9 cellular contexts compared by ENCODE assay signal in the genomic region with DNA sequence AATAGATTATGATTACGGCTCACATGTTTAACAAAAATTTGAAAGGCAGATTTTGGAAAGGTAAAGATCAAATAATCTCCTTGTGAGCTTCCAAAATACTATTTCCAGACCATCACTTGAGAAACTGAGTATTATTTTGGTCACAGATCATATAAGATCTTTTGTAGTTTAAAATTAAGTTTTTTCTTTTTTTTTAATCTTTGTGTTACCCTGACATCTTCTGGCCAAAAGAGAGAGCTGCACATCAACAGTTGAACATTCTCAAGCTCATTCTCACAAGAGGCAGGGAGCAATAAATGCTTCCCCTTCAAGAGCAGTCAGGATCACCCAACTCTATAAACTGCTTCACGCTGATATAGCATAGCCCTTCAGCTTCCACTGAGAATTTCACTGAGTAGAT. TPM values are rescaled to one million over a fixed set of nuclear protein-coding genes. Genes with fewer than 3 reads are reported as not detected.
DNase-seq lines count a peak whose midpoint lies in the region; ATAC-seq and TF ChIP-seq lines count a peak whose summit lies in the region.
"Had no signal": no experiment of that assay in that cellular context is flagged by ENCODE, and none has a peak within 500 bp of the region (broad histone marks: within the 10 kb centered on the region; RNA-seq: fewer than 3 reads in every experiment).

No MANE protein-coding gene starts in this region.

- TF ChIP-seq POLR2A in erythroblast (IDR thresholded peaks at IDR 0.05; ENCODE audit: low read length) = no peak

- H3K79me2 ChIP-seq in smooth muscle cell (ENCODE audit: low read depth) = no peaks in the 10 kb centered on the region

- no peaks in the 10 kb centered on the region for H3K4me1 ChIP-seq in right atrium auricular region
- H3K4me1 ChIP-seq in smooth muscle cell (ENCODE audit: low read depth) = no peaks in the 10 kb centered on the region

- no peak overlapping the region for H3K4me3 Mint-ChIP-seq in stimulated activated effector memory CD8-positive, alpha-beta T cell treated with anti-CD3 and anti-CD28 coated beads, Interleukin-12 subunit alpha, Interleukin-12 subunit beta, amount 100 ng/mL, for 72 hours

- H3K36me3 ChIP-seq in right atrium auricular region = peaks cover 29% of the 10 kb centered on the region
- no peaks in the 10 kb centered on the region for H3K36me3 ChIP-seq in smooth muscle cell (ENCODE audit: low read depth)

- H3K4me3 ChIP-seq in right atrium auricular region (no peak overlapping the region), smooth muscle cell (no peak overlapping the region)

- H2AFZ ChIP-seq in smooth muscle cell (ENCODE audit: low read depth) = no peak overlapping the region

- DNase-seq in right atrium auricular region (ENCODE audit: low spot score) = peak; percentile 9
- no peak for DNase-seq in left cardiac atrium
- peak; percentile 48 for DNase-seq in NAMALWA (ENCODE audit: low spot score)
- peak; percentile 2 to 15 for DNase-seq in erythroblast (lab: John Stamatoyannopoulos, UW)
- no peak for DNase-seq in smooth muscle cell (lab: John Stamatoyannopoulos, UW; ENCODE audit: unreplicated experiment)
- DNase-seq in stimulated activated effector memory CD8-positive, alpha-beta T cell treated with anti-CD3 and anti-CD28 coated beads, Interleukin-12 subunit alpha, Interleukin-12 subunit beta, amount 100 ng/mL, for 72 hours (ENCODE audit: low spot score in 2 of 2) = no peak
- no peak for DNase-seq in substantia nigra (lab: John Stamatoyannopoulos, UW)

- H3K27ac ChIP-seq in right atrium auricular region (no peak overlapping the region), smooth muscle cell (ENCODE audit: low read depth) (no peak overlapping the region), substantia nigra (ENCODE audit: low read depth, low read length, poor library complexity, severe bottlenecking) (no peak overlapping the region)

- TF ChIP-seq CTCF in right atrium auricular region (IDR thresholded peaks at IDR 0.05) = peak in 1 of 2 donors; percentile 60
- TF ChIP-seq CTCF in smooth muscle cell (IDR thresholded peaks at IDR 0.05; ENCODE audit: borderline replicate concordance, insufficient read depth, poor library complexity, severe bottlenecking) = peak; percentile 68

- no peaks in the 10 kb centered on the region for H3K9me3 Mint-ChIP-seq in stimulated activated effector memory CD8-positive, alpha-beta T cell treated with anti-CD3 and anti-CD28 coated beads, Interleukin-12 subunit alpha, Interleukin-12 subunit beta, amount 100 ng/mL, for 72 hours

- H3K27me3 ChIP-seq in right atrium auricular region (no peaks in the 10 kb centered on the region), smooth muscle cell (ENCODE audit: low read depth) (no peaks in the 10 kb centered on the region)

- H3K27ac Mint-ChIP-seq in stimulated activated effector memory CD8-positive, alpha-beta T cell treated with anti-CD3 and anti-CD28 coated beads, Interleukin-12 subunit alpha, Interleukin-12 subunit beta, amount 100 ng/mL, for 72 hours = no peak overlapping the region

- no peaks in the 10 kb centered on the region for H3K4me1 Mint-ChIP-seq in stimulated activated effector memory CD8-positive, alpha-beta T cell treated with anti-CD3 and anti-CD28 coated beads, Interleukin-12 subunit alpha, Interleukin-12 subunit beta, amount 100 ng/mL, for 72 hours

- H4K20me1 ChIP-seq in smooth muscle cell (ENCODE audit: low read depth) = no peaks in the 10 kb centered on the region

- 70% methylated on average over 2 of the region's 2 CpGs for WGBS in smooth muscle cell (ENCODE audit: low lambda C conversion rate)

- H3K9ac ChIP-seq in smooth muscle cell (ENCODE audit: low read depth) = no peak overlapping the region

- H3K9me3 ChIP-seq in right atrium auricular region (no peaks in the 10 kb centered on the region), smooth muscle cell (replicated peaks; ENCODE audit: low read depth) (no peaks in the 10 kb centered on the region)

- ATAC-seq in left cardiac atrium = no peak
- no peak for ATAC-seq in HG03378 (IDR thresholded peaks at IDR 0.05; ENCODE audit: unreplicated experiment)
- no peak for ATAC-seq in stimulated activated effector memory CD8-positive, alpha-beta T cell treated with anti-CD3 and anti-CD28 coated beads, Interleukin-12 subunit alpha, Interleukin-12 subunit beta, amount 100 ng/mL, for 72 hours

- intact Hi-C loops in left cardiac atrium (cut with DNase I) = loop anchor here in 1 of 2 donors (10.0 kb wide), 1 partner anchor 312 kb away; no protein-coding TSS in a partner anchor

- peaks cover 98% of the 10 kb centered on the region for H3K36me3 Mint-ChIP-seq in stimulated activated effector memory CD8-positive, alpha-beta T cell treated with anti-CD3 and anti-CD28 coated beads, Interleukin-12 subunit alpha, Interleukin-12 subunit beta, amount 100 ng/mL, for 72 hours

- no peak overlapping the region for H3K4me2 ChIP-seq in smooth muscle cell

- no peaks in the 10 kb centered on the region for H3F3A ChIP-seq in smooth muscle cell (ENCODE audit: low read depth)

RNA-seq across cellular contexts. Expression of a gene that starts 15.9 kb away (rescaled TPM):
- total RNA-seq in right atrium auricular region = 10 to 100 TPM; 13.6 to 14.6 TPM
- 10 to 100 TPM; 16.5 to 17.2 TPM for total RNA-seq in left cardiac atrium
- total RNA-seq in smooth muscle cell = 11.0 and 21.6 TPM in 2 replicates
- polyA plus RNA-seq in smooth muscle cell = 6.2 and 7.8 TPM in 2 replicates

RNA-seq across cellular contexts. Expression of a gene that starts 43.1 kb away (rescaled TPM):
- total RNA-seq in right atrium auricular region (not detected), left cardiac atrium (not detected), smooth muscle cell (not detected in 2 replicates)
- polyA plus RNA-seq in smooth muscle cell = not detected in 2 replicates
- total RNA-seq: dermis microvascular lymphatic vessel endothelial cell had no signal

Comparison
In these comparisons a context has a peak if more than half of its experiments do, and no peak if none do; other contexts are left out.
1. DNase-seq: peak in right atrium auricular region (single experiment), NAMALWA (single experiment) and erythroblast (2 of 2); none in left cardiac atrium (single experiment), smooth muscle cell (single experiment), stimulated activated effector memory CD8-positive, alpha-beta T cell treated with anti-CD3 and anti-CD28 coated beads, Interleukin-12 subunit alpha, Interleukin-12 subunit beta, amount 100 ng/mL, for 72 hours (0 of 2) and substantia nigra (0 of 49).